In genomic region chrX:63784346-63784901, GRCh38 we compare ENCODE assay signal across 11 cellular contexts. TPM values are rescaled to one million over a fixed set of nuclear protein-coding genes. Genes with fewer than 3 reads are reported as not detected.
A peak's percentile ranks its signal among the peaks of the same experiment; 100 is the strongest.
DNase-seq lines count a peak whose midpoint lies in the region; ATAC-seq, FAIRE-seq and TF ChIP-seq lines count a peak whose summit lies in the region.
"Had no signal": no experiment of that assay in that cellular context is flagged by ENCODE, and none has a peak within 500 bp of the region (broad histone marks: within the 10 kb centered on the region; RNA-seq: fewer than 3 reads in every experiment).

No MANE protein-coding gene starts in this region.

- WGBS in mammary epithelial cell (ENCODE audit: low coverage, missing lambda C conversion rate), result 45% methylated on average over 1 of the region's 4 CpGs

- no peak for TF ChIP-seq CTCF in mammary epithelial cell (conservative IDR thresholded peaks at IDR 0.05 in 1 of 2, IDR thresholded peaks at IDR 0.05 in 1 of 2; ENCODE audit: extremely low read depth in 1 of 2, insufficient read depth in 1 of 2, low read depth in 1 of 2, low read length in 2 of 2)
- no peak for TF ChIP-seq CTCF in kidney (IDR thresholded peaks at IDR 0.05; ENCODE audit: borderline replicate concordance, extremely low read depth, insufficient read depth)

- intact Hi-C loops in mammary epithelial cell (cut with micrococcal nuclease), result no loop called here
- intact Hi-C loops in kidney (cut with DNase I), result no loop called here

- BruUV-seq in mammary epithelial cell (replicated peaks; lab: Mats Ljungman, UMichigan), result no TSS peak

- no peaks in the 10 kb centered on the region for H3K79me2 ChIP-seq in mammary epithelial cell (ENCODE audit: insufficient read depth, low read length)

- H3K36me3 ChIP-seq in mammary epithelial cell (ENCODE audit: insufficient read depth, low read length), result no peaks in the 10 kb centered on the region
- H3K36me3 ChIP-seq in kidney (ENCODE audit: control insufficient read depth in 1 of 2, insufficient read depth in 2 of 2, low read length in 2 of 2), result no peaks in the 10 kb centered on the region
- no peaks in the 10 kb centered on the region for H3K36me3 ChIP-seq in skeletal muscle tissue (ENCODE audit: control insufficient read depth in 3 of 3, insufficient read depth in 3 of 3, low read length in 3 of 3)

- H3K9ac ChIP-seq in mammary epithelial cell (ENCODE audit: insufficient read depth, low read length), result no peak overlapping the region
- peak overlapping the region in 1 of 2 donors; percentile 61 for H3K9ac ChIP-seq in kidney (ENCODE audit: low read length in 2 of 2)
- H3K9ac ChIP-seq in skeletal muscle tissue (ENCODE audit: low read depth in 1 of 3, low read length in 3 of 3), result peak overlapping the region in 2 of 3 donors; percentile 51 to 68

- H3K4me1 ChIP-seq in mammary epithelial cell (ENCODE audit: insufficient read depth, low read length) (no peaks in the 10 kb centered on the region), kidney (ENCODE audit: control insufficient read depth in 1 of 2, insufficient read depth in 1 of 2, low read depth in 1 of 2, low read length in 2 of 2) (peaks cover 0 to 3% of the 10 kb centered on the region in 2 donors), skeletal muscle tissue (ENCODE audit: control insufficient read depth in 3 of 3, insufficient read depth in 3 of 3, low read length in 3 of 3) (peaks cover 0 to 4% (median 3%) of the 10 kb centered on the region in 3 donors)

- H4K20me1 ChIP-seq in mammary epithelial cell (ENCODE audit: insufficient read depth, low read length), result no peaks in the 10 kb centered on the region

- H3K4me2 ChIP-seq in mammary epithelial cell (ENCODE audit: insufficient read depth, low read depth, low read length), result peak overlapping the region; percentile 24

- DNase-seq in mammary epithelial cell (no peak), kidney (no peak), HCEC 1CT (no peak), NCI-H226 (no peak)
- DNase-seq: activated T-cell treated with anti-CD3 and anti-CD28 coated beads, Interleukin-2, amount 50 U/mL, for 72 hours had no signal

- CTCF ChIA-PET in mammary epithelial cell (lab: Charles Lee; ENCODE audit: low non-redundant PET), result no interaction called here

- ATAC-seq in GM18511 (IDR thresholded peaks at IDR 0.05; ENCODE audit: unreplicated experiment) (peak; percentile 14), GM18517 (IDR thresholded peaks at IDR 0.05; ENCODE audit: unreplicated experiment) (no peak), HG02642 (IDR thresholded peaks at IDR 0.05; ENCODE audit: poor library complexity, unreplicated experiment) (no peak)
- ATAC-seq: activated T-cell treated with anti-CD3 and anti-CD28 coated beads, Interleukin-2, amount 50 U/mL, for 72 hours had no signal

- dilution Hi-C loops in mammary epithelial cell (cut with HindIII; ENCODE audit: low sequenced_read_pairs), result no loop called here

- H3K9me3 ChIP-seq in mammary epithelial cell (replicated peaks; ENCODE audit: insufficient read depth, low read length) (peaks cover 3% of the 10 kb centered on the region), kidney (ENCODE audit: control insufficient read depth in 1 of 2, low read length in 2 of 2) (peaks cover 0 to 2% of the 10 kb centered on the region in 2 donors), skeletal muscle tissue (ENCODE audit: control insufficient read depth in 3 of 3, low read length in 3 of 3) (no peaks in the 10 kb centered on the region)

- H3K4me3 ChIP-seq in mammary epithelial cell (replicated peaks in 1 of 3; ENCODE audit: insufficient read depth in 1 of 3, low read depth in 2 of 3, low read length in 3 of 3), result no peak overlapping the region
- H3K4me3 ChIP-seq in kidney (ENCODE audit: low read length in 2 of 2), result peak overlapping the region; percentile 62 to 71
- H3K4me3 ChIP-seq in skeletal muscle tissue (ENCODE audit: low read length in 3 of 3), result peak overlapping the region; percentile 41 to 62 (median 61)

- in situ Hi-C loops in mammary epithelial cell (cut with MboI; ENCODE audit: low sequenced_read_pairs in 2 of 2), result no loop called here

- FAIRE-seq in kidney (lab: Jason Lieb, UNC), result no peak
- FAIRE-seq: frontal cortex had no signal

- H3K27ac ChIP-seq in mammary epithelial cell (ENCODE audit: insufficient read depth, low read depth, low read length) (no peak overlapping the region), kidney (ENCODE audit: low read depth in 2 of 2, low read length in 2 of 2) (peak overlapping the region; percentile 28 to 63), skeletal muscle tissue (ENCODE audit: low read depth, low read length) (no peak overlapping the region)
- H3K27ac ChIP-seq: RWPE1 had no signal

- H2AFZ ChIP-seq in mammary epithelial cell (ENCODE audit: low read depth, low read length), result peak overlapping the region; percentile 44

- no peaks in the 10 kb centered on the region for H3K27me3 ChIP-seq in mammary epithelial cell (ENCODE audit: insufficient read depth, low read length)
- H3K27me3 ChIP-seq in skeletal muscle tissue (ENCODE audit: control insufficient read depth in 3 of 3, insufficient read depth in 3 of 3, low read length in 3 of 3), result no peaks in the 10 kb centered on the region

RNA-seq across cellular contexts. Expression of gene ARHGEF9, which starts 0.6 kb away (rescaled TPM):
- total RNA-seq in mammary epithelial cell (10 to 100 TPM; 25.7 to 34.0 TPM), kidney (26.4 TPM), skeletal muscle tissue (16.2 TPM)
- polyA plus RNA-seq in mammary epithelial cell (15.6 TPM), kidney (ENCODE audit: insufficient read depth, low read depth, low replicate concordance) (20.0 TPM)
- polyA minus RNA-seq in mammary epithelial cell, result 37.5 TPM

Comparison
In these comparisons a context has a peak if more than half of its experiments do, and no peak if none do; other contexts are left out.
1. H3K27ac ChIP-seq: peak in kidney (2 of 2); none in mammary epithelial cell (single experiment) and skeletal muscle tissue (single experiment).
2. H3K4me3 ChIP-seq: peak in kidney (2 of 2) and skeletal muscle tissue (3 of 3); none in mammary epithelial cell (0 of 3).